In genomic region chrX:134718329-134719317, GRCh38 we compare ENCODE assay signal across 8 cellular contexts.
DNase-seq lines count a peak whose midpoint lies in the region; ATAC-seq, FAIRE-seq and TF ChIP-seq lines count a peak whose summit lies in the region.

No MANE protein-coding gene starts in this region.

- FAIRE-seq in HepG2 (lab: Jason Lieb, UNC), result no peak

- H3K36me3 ChIP-seq in HepG2 (replicated peaks in 1 of 2; ENCODE audit: control insufficient read depth in 1 of 2, insufficient read depth in 2 of 2, low read length in 2 of 2), result no peaks in the 10 kb centered on the region
- H3K36me3 ChIP-seq in right lobe of liver, result no peaks in the 10 kb centered on the region

- no peak overlapping the region for H4K91ac ChIP-seq in H9 (ENCODE audit: insufficient read length, low read depth, low read length)

- CTCF ChIA-PET in HepG2 (lab: Yijun Ruan, JAX; ENCODE audit: low intra/inter-chr PET ratio, low total read pairs), result no interaction called here

- H2AK5ac ChIP-seq in H9 (ENCODE audit: insufficient read length, low read length), result no peak overlapping the region

- intact Hi-C loops in HepG2 (cut with micrococcal nuclease; ENCODE audit: unreplicated experiment) (no loop called here), right lobe of liver (cut with DNase I) (no loop called here)

- no peak overlapping the region for H3K9ac ChIP-seq in HepG2 (ENCODE audit: insufficient read depth, low read depth, low read length)
- no peak overlapping the region for H3K9ac ChIP-seq in H9 (ENCODE audit: extremely low read depth, insufficient read length, low read length)

- TF ChIP-seq POLR2A in HepG2 (IDR thresholded peaks at IDR 0.05; ENCODE audit: insufficient read depth in 1 of 2, low read depth in 2 of 2, low read length in 2 of 2) (no peak), right lobe of liver (IDR thresholded peaks at IDR 0.05) (no peak)

- no peak overlapping the region for H2BK120ac ChIP-seq in H9 (ENCODE audit: low read depth, low read length, poor library complexity, severe bottlenecking)

- H4K20me1 ChIP-seq in HepG2 (ENCODE audit: insufficient read depth, low read length) (no peaks in the 10 kb centered on the region), H9 (ENCODE audit: control insufficient read depth, insufficient read depth, insufficient read length) (no peaks in the 10 kb centered on the region)

- no peak overlapping the region for H3K14ac ChIP-seq in H9 (ENCODE audit: insufficient read depth, low read length)

- H2BK15ac ChIP-seq in H9 (ENCODE audit: low read depth, low read length), result no peak overlapping the region

- DNase-seq in HepG2 (ENCODE audit: low spot score) (no peak), right lobe of liver (no peak), SKM-1 treated with dmso at 0.1 percent for 144 hours (lab: John Stamatoyannopoulos, UW; ENCODE audit: unreplicated experiment) (peak; percentile 25), fibroblast of peridontal ligament (ENCODE audit: extremely low read depth) (peak; percentile 83), H9 (no peak), SHP77 treated with DMSO at 0.1 percent for 48 hours (lab: John Stamatoyannopoulos, UW) (no peak)
- peak; percentile 9 for DNase-seq in stimulated activated CD8-positive, alpha-beta memory T cell treated with anti-CD3 and anti-CD28 coated beads, Interleukin-12 subunit alpha, Interleukin-12 subunit beta, amount 100 ng/mL, for 24 hours (ENCODE audit: extremely low read depth)

- no peak overlapping the region for H3K56ac ChIP-seq in H9 (ENCODE audit: insufficient read length, low read depth, low read length)

- no peak for TF ChIP-seq CTCF in HepG2 (CRISPR knock-in tag; IDR thresholded peaks at IDR 0.05)
- no peak for TF ChIP-seq CTCF in right lobe of liver (IDR thresholded peaks at IDR 0.05)
- no peak for TF ChIP-seq CTCF in H9 (conservative IDR thresholded peaks at IDR 0.05)

- H3K4me3 ChIP-seq in HepG2 (replicated peaks in 1 of 3; ENCODE audit: insufficient read depth in 1 of 3, low read depth in 2 of 3, low read length in 3 of 3) (no peak overlapping the region), right lobe of liver (no peak overlapping the region)

- H2BK20ac ChIP-seq in H9 (ENCODE audit: low read depth, low read length, poor library complexity, severe bottlenecking), result no peak overlapping the region

- WGBS in HepG2 (ENCODE audit: low lambda C conversion rate), result 7% methylated on average over 7 of the region's 7 CpGs
- 57% methylated on average over 7 of the region's 7 CpGs for WGBS in right lobe of liver (ENCODE audit: insufficient coverage, low coverage, low lambda C conversion rate, missing lambda C conversion rate)
- WGBS in H9 (ENCODE audit: extremely low coverage, insufficient read length, low lambda C conversion rate), result no CpG with 5 or more reads among the region's 7 CpGs

- H2AFZ ChIP-seq in HepG2 (ENCODE audit: low read length), result no peak overlapping the region
- H2AFZ ChIP-seq in H9 (ENCODE audit: low read length), result no peak overlapping the region

- in situ Hi-C loops in HepG2 (cut with HindIII; ENCODE audit: extremely low pct_ligation_motif_present, low pct_unique_long_range_greater_than_20kb), result no loop called here

- H3K4me1 ChIP-seq in HepG2 (ENCODE audit: insufficient read depth, low read length), result peaks cover 24% of the 10 kb centered on the region
- H3K4me1 ChIP-seq in right lobe of liver, result no peaks in the 10 kb centered on the region
- H3K4me1 ChIP-seq in H9 (ENCODE audit: insufficient read depth, low read length), result peaks cover 5% of the 10 kb centered on the region; the same call in 1 of the 2 replicates

- H3K27me3 ChIP-seq in HepG2 (ENCODE audit: control insufficient read depth in 1 of 2, insufficient read depth in 2 of 2, low read length in 2 of 2), result no peaks in the 10 kb centered on the region
- peaks cover 0 to 6% of the 10 kb centered on the region in 2 donors for H3K27me3 ChIP-seq in right lobe of liver
- H3K27me3 ChIP-seq in H9 (ENCODE audit: insufficient read depth, low read length), result no peaks in the 10 kb centered on the region

- H3K79me2 ChIP-seq in HepG2 (ENCODE audit: insufficient read depth, low read length) (no peaks in the 10 kb centered on the region), H9 (ENCODE audit: insufficient read depth, low read length) (no peaks in the 10 kb centered on the region)

- H3K4me1 Mint-ChIP-seq in H9, result peaks cover 19 to 41% of the 10 kb centered on the region in 2 experiments

- ATAC-seq in HepG2, result no peak
- no peak for ATAC-seq in right lobe of liver
- peak; percentile 88 for ATAC-seq in HG03354 (IDR thresholded peaks at IDR 0.05; ENCODE audit: poor library complexity, severe bottlenecking, unreplicated experiment)

- no peak overlapping the region for H4K5ac ChIP-seq in H9 (ENCODE audit: insufficient read length, low read depth, low read length)

- no peak overlapping the region for H3K27ac Mint-ChIP-seq in H9

- H4K8ac ChIP-seq in H9 (replicated peaks; ENCODE audit: insufficient read length, low read depth, low read length), result no peak overlapping the region

- no peak overlapping the region for H3K4me3 Mint-ChIP-seq in H9

- BruUV-seq in HepG2 (replicated peaks; lab: Mats Ljungman, UMichigan), result no TSS peak

- no peaks in the 10 kb centered on the region; the same call in 1 of the 2 replicates for H3K27me3 Mint-ChIP-seq in H9 (ENCODE audit: low read depth)

- TF ChIP-seq RAD21 in HepG2 (CRISPR knock-in tag; IDR thresholded peaks at IDR 0.05), result no peak

- H3K9me3 ChIP-seq in HepG2 (ENCODE audit: low read length) (no peaks in the 10 kb centered on the region), right lobe of liver (no peaks in the 10 kb centered on the region), H9 (ENCODE audit: control insufficient read depth, low read depth, low read length) (no peaks in the 10 kb centered on the region)

- H3K18ac ChIP-seq in H9 (ENCODE audit: insufficient read length, low read depth, low read length), result no peak overlapping the region

- no peak for TF ChIP-seq EP300 in HepG2 (IDR thresholded peaks at IDR 0.05; ENCODE audit: low read depth in 2 of 2, low read length in 2 of 2)
- TF ChIP-seq EP300 in HepG2 (CRISPR knock-in tag; IDR thresholded peaks at IDR 0.05; ENCODE audit: borderline replicate concordance), result no peak

- H2BK5ac ChIP-seq in H9 (ENCODE audit: insufficient read length, low read length), result no peak overlapping the region

- H3K4ac ChIP-seq in H9 (ENCODE audit: low read depth, low read length), result no peak overlapping the region

- no peak overlapping the region for H3T11ph ChIP-seq in H9 (ENCODE audit: low read length)

- no peak overlapping the region for H2BK12ac ChIP-seq in H9 (ENCODE audit: insufficient read length, low read depth, low read length)

- H3K79me1 ChIP-seq in H9 (ENCODE audit: insufficient read depth, low read depth, low read length, poor library complexity, severe bottlenecking), result no peaks in the 10 kb centered on the region

- POLR2A ChIA-PET in HepG2 (lab: Yijun Ruan, JAX), result no interaction called here

- H3K27ac ChIP-seq in HepG2 (ENCODE audit: extremely low read length, insufficient read depth, low read length), result no peak overlapping the region
- no peak overlapping the region for H3K27ac ChIP-seq in right lobe of liver
- H3K27ac ChIP-seq in H9 (ENCODE audit: insufficient read length, low read depth, low read length), result no peak overlapping the region

- no peak overlapping the region for H3K4me2 ChIP-seq in HepG2 (ENCODE audit: low read depth, low read length)
- no peak overlapping the region for H3K4me2 ChIP-seq in H9 (ENCODE audit: insufficient read depth, insufficient read length, low read length)

- no peaks in the 10 kb centered on the region for H3K23me2 ChIP-seq in H9 (ENCODE audit: insufficient read length, low read depth, low read length, poor library complexity, severe bottlenecking)

- peaks cover 0 to 6% (median 3%) of the 10 kb centered on the region in 3 experiments; a peak in 2 of 7 replicates for H3K36me3 Mint-ChIP-seq in H9 (ENCODE audit: insufficient read depth in 1 of 3, low read depth in 3 of 3)

- H3K23ac ChIP-seq in H9 (ENCODE audit: insufficient read length, low read depth, low read length), result no peak overlapping the region

- peaks cover 11 to 75% of the 10 kb centered on the region in 2 experiments for H3K9me3 Mint-ChIP-seq in H9

TF ChIP-seq in HepG2, 621 proteins besides CTCF, POLR2A, EP300 and RAD21 (continues in another document):
- TF ChIP-seq ZNF720 (CRISPR knock-in tag; IDR thresholded peaks at IDR 0.05) (no peak), ZHX1 (CRISPR knock-in tag; IDR thresholded peaks at IDR 0.05; ENCODE audit: low read depth) (no peak), ZNF230 (CRISPR knock-in tag; IDR thresholded peaks at IDR 0.05) (no peak), PHF20 (CRISPR knock-in tag; IDR thresholded peaks at IDR 0.05) (no peak), PHF8 (CRISPR knock-in tag; IDR thresholded peaks at IDR 0.05) (no peak)
- TF ChIP-seq, protein P1, sequence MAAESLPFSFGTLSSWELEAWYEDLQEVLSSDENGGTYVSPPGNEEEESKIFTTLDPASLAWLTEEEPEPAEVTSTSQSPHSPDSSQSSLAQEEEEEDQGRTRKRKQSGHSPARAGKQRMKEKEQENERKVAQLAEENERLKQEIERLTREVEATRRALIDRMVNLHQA (CRISPR knock-in tag; IDR thresholded peaks at IDR 0.05), result no peak
- TF ChIP-seq, protein P2, sequence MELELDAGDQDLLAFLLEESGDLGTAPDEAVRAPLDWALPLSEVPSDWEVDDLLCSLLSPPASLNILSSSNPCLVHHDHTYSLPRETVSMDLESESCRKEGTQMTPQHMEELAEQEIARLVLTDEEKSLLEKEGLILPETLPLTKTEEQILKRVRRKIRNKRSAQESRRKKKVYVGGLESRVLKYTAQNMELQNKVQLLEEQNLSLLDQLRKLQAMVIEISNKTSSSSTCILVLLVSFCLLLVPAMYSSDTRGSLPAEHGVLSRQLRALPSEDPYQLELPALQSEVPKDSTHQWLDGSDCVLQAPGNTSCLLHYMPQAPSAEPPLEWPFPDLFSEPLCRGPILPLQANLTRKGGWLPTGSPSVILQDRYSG (CRISPR knock-in tag; IDR thresholded peaks at IDR 0.05), result no peak

Comparison
In these comparisons a context has a peak if more than half of its experiments do, and no peak if none do; other contexts are left out.
1. DNase-seq: peak in SKM-1 treated with dmso at 0.1 percent for 144 hours (single experiment), fibroblast of peridontal ligament (single experiment) and stimulated activated CD8-positive, alpha-beta memory T cell treated with anti-CD3 and anti-CD28 coated beads, Interleukin-12 subunit alpha, Interleukin-12 subunit beta, amount 100 ng/mL, for 24 hours (single experiment); none in HepG2 (single experiment), right lobe of liver (0 of 3), H9 (single experiment) and SHP77 treated with DMSO at 0.1 percent for 48 hours (single experiment).